In the genomic region with DNA sequence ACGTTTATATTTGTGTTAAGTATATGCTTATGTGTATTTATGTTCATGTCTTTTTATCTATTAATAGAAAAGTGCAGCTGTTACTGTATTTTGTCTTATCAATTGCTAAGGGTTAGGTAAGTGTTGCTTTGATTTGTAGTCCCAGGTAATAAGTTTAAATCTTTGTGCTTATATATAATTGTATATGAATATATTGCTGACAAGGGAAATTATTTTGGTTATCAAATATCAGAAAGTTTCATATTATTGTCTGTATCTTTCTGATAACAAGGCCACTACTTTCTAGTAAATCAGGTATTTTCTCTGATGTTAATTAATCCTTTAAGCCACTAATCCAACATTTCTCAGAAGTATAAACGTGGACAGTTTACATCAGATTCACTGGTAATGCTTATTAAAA, we compare ENCODE assay signal across 32 cellular contexts. TPM values are rescaled to one million over a fixed set of nuclear protein-coding genes. Genes with fewer than 3 reads are reported as not detected.
"Had no signal": no experiment of that assay in that cellular context is flagged by ENCODE, and none has a peak within 500 bp of the region (broad histone marks: within the 10 kb centered on the region; RNA-seq: fewer than 3 reads in every experiment).

No MANE protein-coding gene starts in this region.

- DNase-seq: activated CD4-positive, alpha-beta memory T cell treated with anti-CD3 and anti-CD28 coated beads, Interleukin-2, amount 10 ng/mL, durations not matched to agents 7 days and 5 days; activated CD4-positive, alpha-beta T cell treated with anti-CD3 and anti-CD28 coated beads for 1 hour; activated CD4-positive, alpha-beta T cell treated with anti-CD3 and anti-CD28 coated beads for 36 hours; activated CD4-positive, alpha-beta T cell treated with anti-CD3 and anti-CD28 coated beads for 48 hours; activated CD4-positive, alpha-beta T cell treated with anti-CD3 and anti-CD28 coated beads, Interleukin-2, amount 10 ng/mL, durations not matched to agents 7 days and 5 days; activated CD4-positive, alpha-beta T cell treated with anti-CD3 and anti-CD28 coated beads, Interleukin-2, amount 50 U/mL, for 48 hours; activated CD4-positive, CD25-positive, alpha-beta regulatory T cell; activated CD8-positive, alpha-beta memory T cell treated with anti-CD3 and anti-CD28 coated beads for 24 hours; activated CD8-positive, alpha-beta memory T cell treated with anti-CD3 and anti-CD28 coated beads, Interleukin-2, amount 10 ng/mL, durations not matched to agents 7 days and 5 days; activated CD8-positive, alpha-beta memory T cell treated with anti-CD3 and anti-CD28 coated beads, Interleukin-2, amount 50 U/mL, for 48 hours; activated CD8-positive, alpha-beta T cell treated with anti-CD3 and anti-CD28 coated beads, Interleukin-2, amount 10 ng/mL, durations not matched to agents 7 days and 5 days; activated effector memory CD4-positive, alpha-beta T cell treated with Interleukin-2 at 50 U/mL for 16 hours; activated gamma-delta T cell; activated naive CD4-positive, alpha-beta T cell treated with anti-CD3 and anti-CD28 coated beads, Interleukin-2, amount 10 ng/mL, durations not matched to agents 7 days and 5 days; activated naive CD4-positive, alpha-beta T cell treated with Interleukin-2 at 50 U/mL for 16 hours; activated naive CD8-positive, alpha-beta T cell treated with anti-CD3 and anti-CD28 coated beads, Interleukin-2, amount 10 ng/mL, durations not matched to agents 7 days and 5 days; activated naive CD8-positive, alpha-beta T cell treated with anti-CD3 and anti-CD28 coated beads, Interleukin-2, amount 50 U/mL, for 24 hours; activated T-cell treated with anti-CD3 and anti-CD28 coated beads, Interleukin-2, amount 50 U/mL, for 24 hours; activated T-cell treated with anti-CD3 and anti-CD28 coated beads, Interleukin-2, amount 50 U/mL, for 48 hours; amygdala; anterior cingulate cortex; caudate nucleus; cerebellar nuclear complex; T-helper 2 cell; T-helper 9 cell; WERI-Rb-1 had no signal

- FAIRE-seq: bronchial epithelial cell had no signal

- H3K4me3 ChIP-seq: ascending aorta, cardiac muscle cell had no signal

- H3K9me3 ChIP-seq: ascending aorta had no signal

- H3K4me1 ChIP-seq: ascending aorta had no signal

- H3K36me3 ChIP-seq: ascending aorta, cardiac muscle cell, WERI-Rb-1 had no signal

- ATAC-seq: activated CD4-positive, alpha-beta T cell treated with anti-CD3 and anti-CD28 coated beads for 36 hours; activated CD4-positive, CD25-positive, alpha-beta regulatory T cell treated with anti-CD3 and anti-CD28 coated beads, Interleukin-2, amount 50 U/mL, for 24 hours; activated CD8-positive, alpha-beta memory T cell treated with anti-CD3 and anti-CD28 coated beads, Interleukin-2, amount 10 ng/mL, durations not matched to agents 7 days and 5 days; activated CD8-positive, alpha-beta T cell treated with anti-CD3 and anti-CD28 coated beads, Interleukin-2, amount 10 ng/mL, durations not matched to agents 7 days and 5 days; activated naive CD8-positive, alpha-beta T cell treated with anti-CD3 and anti-CD28 coated beads, Interleukin-2, amount 50 U/mL, for 24 hours; WTC11 had no signal

- H3K27me3 ChIP-seq: ascending aorta, cardiac muscle cell had no signal

- H3K27ac ChIP-seq: ascending aorta, cardiac muscle cell, WERI-Rb-1 had no signal

RNA-seq across cellular contexts. Expression of a gene that starts 21.3 kb away (rescaled TPM):
- polyA plus RNA-seq: adipose tissue, cardiac muscle cell had no signal
